ENCODE assay signal across 30 cellular contexts in the genomic region with DNA sequence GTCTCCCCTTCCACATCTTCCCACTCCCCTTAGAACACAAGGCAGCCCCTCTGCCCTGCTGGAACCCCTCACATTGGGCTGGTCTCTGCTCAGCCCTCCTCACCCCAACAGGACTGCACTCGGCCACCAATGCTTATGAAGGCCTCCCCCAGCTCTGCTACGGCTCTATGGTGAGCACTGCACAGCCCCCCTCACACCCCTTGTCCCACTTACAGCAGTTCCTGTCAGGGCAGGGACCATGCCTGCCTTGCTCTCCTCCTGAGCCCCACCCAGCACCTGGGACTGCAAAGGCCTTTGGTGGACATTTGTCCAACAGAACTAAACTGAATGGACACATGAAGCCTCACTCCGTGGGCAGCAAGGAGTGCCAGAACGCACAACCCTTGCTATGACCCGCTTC.
"Had no signal": no experiment of that assay in that cellular context is flagged by ENCODE, and none has a peak within 500 bp of the region (broad histone marks: within the 10 kb centered on the region; RNA-seq: fewer than 3 reads in every experiment).

No MANE protein-coding gene starts in this region.

- H3K9me3 Mint-ChIP-seq: activated CD4-positive, alpha-beta memory T cell treated with anti-CD3 and anti-CD28 coated beads for 36 hours; activated CD4-positive, alpha-beta T cell treated with anti-CD3 and anti-CD28 coated beads, Interleukin-2, amount 10 ng/mL, durations not matched to agents 24 days and 14 days; activated naive CD4-positive, alpha-beta T cell treated with anti-CD3 and anti-CD28 coated beads, Interleukin-2, amount 10 ng/mL, durations not matched to agents 7 days and 5 days; activated naive CD4-positive, alpha-beta T cell treated with anti-CD3 and anti-CD28 coated beads, Interleukin-2, amount 50 U/mL, for 72 hours; activated naive CD8-positive, alpha-beta T cell treated with anti-CD3 and anti-CD28 coated beads, Interleukin-2, amount 10 ng/mL, durations not matched to agents 7 days and 5 days; activated T-helper 1 cell treated with anti-CD3 and anti-CD28 coated beads, Interleukin-12 subunit alpha, Interleukin-12 subunit beta, Interleukin-2, Interleukin-4 antibody, amounts not matched to agents 30 ng/mL and 10 ng/mL and 1 ng/mL, durations not matched to agents 14 hours and 24 hours and 36 hours; brain had no signal

- ATAC-seq: activated CD4-positive, alpha-beta T cell treated with anti-CD3 and anti-CD28 coated beads for 36 hours; activated CD8-positive, alpha-beta memory T cell treated with anti-CD3 and anti-CD28 coated beads, Interleukin-2, amount 10 ng/mL, durations not matched to agents 7 days and 5 days; activated CD8-positive, alpha-beta T cell treated with anti-CD3 and anti-CD28 coated beads, Interleukin-2, amount 10 ng/mL, durations not matched to agents 7 days and 5 days; activated naive CD4-positive, alpha-beta T cell treated with anti-CD3 and anti-CD28 coated beads, Interleukin-2, amount 50 U/mL, for 72 hours; gastroesophageal sphincter had no signal

- H3K4me3 Mint-ChIP-seq: activated CD4-positive, alpha-beta memory T cell treated with anti-CD3 and anti-CD28 coated beads for 36 hours; activated CD4-positive, alpha-beta T cell treated with anti-CD3 and anti-CD28 coated beads for 36 hours; activated CD4-positive, alpha-beta T cell treated with anti-CD3 and anti-CD28 coated beads, Interleukin-2, amount 10 ng/mL, durations not matched to agents 24 days and 14 days; activated CD8-positive, alpha-beta memory T cell treated with anti-CD3 and anti-CD28 coated beads, Interleukin-2, amount 10 ng/mL, durations not matched to agents 7 days and 5 days; activated CD8-positive, alpha-beta T cell treated with anti-CD3 and anti-CD28 coated beads, Interleukin-2, amount 10 ng/mL, durations not matched to agents 7 days and 5 days; activated naive CD4-positive, alpha-beta T cell treated with anti-CD3 and anti-CD28 coated beads, Interleukin-2, amount 10 ng/mL, durations not matched to agents 7 days and 5 days; activated naive CD8-positive, alpha-beta T cell treated with anti-CD3 and anti-CD28 coated beads, Interleukin-2, amount 10 ng/mL, durations not matched to agents 7 days and 5 days; activated T-helper 1 cell treated with anti-CD3 and anti-CD28 coated beads, Interleukin-12 subunit alpha, Interleukin-12 subunit beta, Interleukin-2, Interleukin-4 antibody, amounts not matched to agents 30 ng/mL and 10 ng/mL and 1 ng/mL, durations not matched to agents 14 hours and 24 hours and 36 hours; brain had no signal

- H3K36me3 Mint-ChIP-seq: activated CD4-positive, alpha-beta memory T cell treated with anti-CD3 and anti-CD28 coated beads for 36 hours; activated CD8-positive, alpha-beta memory T cell treated with anti-CD3 and anti-CD28 coated beads, Interleukin-2, amount 10 ng/mL, durations not matched to agents 7 days and 5 days; activated naive CD4-positive, alpha-beta T cell treated with anti-CD3 and anti-CD28 coated beads, Interleukin-2, amount 10 ng/mL, durations not matched to agents 7 days and 5 days; activated naive CD4-positive, alpha-beta T cell treated with anti-CD3 and anti-CD28 coated beads, Interleukin-2, amount 50 U/mL, for 72 hours; activated naive CD8-positive, alpha-beta T cell treated with anti-CD3 and anti-CD28 coated beads, Interleukin-2, amount 10 ng/mL, durations not matched to agents 7 days and 5 days; brain had no signal

- H3K36me3 ChIP-seq: ascending aorta, breast epithelium, cardiac muscle cell, colonic mucosa, esophagus squamous epithelium, gastroesophageal sphincter had no signal

- DNase-seq: activated CD4-positive, alpha-beta memory T cell treated with anti-CD3 and anti-CD28 coated beads for 36 hours; activated CD4-positive, alpha-beta T cell treated with anti-CD3 and anti-CD28 coated beads for 36 hours; activated CD4-positive, alpha-beta T cell treated with anti-CD3 and anti-CD28 coated beads, Interleukin-2, amount 10 ng/mL, durations not matched to agents 24 days and 14 days; activated CD4-positive, CD25-positive, alpha-beta regulatory T cell; activated CD4-positive, CD25-positive, alpha-beta regulatory T cell treated with anti-CD3 and anti-CD28 coated beads, Interleukin-2, amount 50 U/mL, for 72 hours; activated CD8-positive, alpha-beta memory T cell treated with anti-CD3 and anti-CD28 coated beads, Interleukin-2, amount 10 ng/mL, durations not matched to agents 7 days and 5 days; activated CD8-positive, alpha-beta memory T cell treated with anti-CD3 and anti-CD28 coated beads, Interleukin-2, amount 50 U/mL, for 4 hours; activated CD8-positive, alpha-beta T cell treated with anti-CD3 and anti-CD28 coated beads, Interleukin-2, amount 10 ng/mL, durations not matched to agents 7 days and 5 days; activated gamma-delta T cell; activated naive CD4-positive, alpha-beta T cell; activated naive CD4-positive, alpha-beta T cell treated with anti-CD3 and anti-CD28 coated beads, Interleukin-2, amount 10 ng/mL, durations not matched to agents 7 days and 5 days; activated naive CD8-positive, alpha-beta T cell treated with anti-CD3 and anti-CD28 coated beads, Interleukin-2, amount 10 ng/mL, durations not matched to agents 7 days and 5 days; activated T-cell treated with anti-CD3 and anti-CD28 coated beads, Interleukin-2, amount 50 U/mL, for 1 hour; activated T-cell treated with anti-CD3 and anti-CD28 coated beads, Interleukin-2, amount 50 U/mL, for 48 hours; central memory CD4-positive, alpha-beta T cell; cerebellar nuclear complex; colonic mucosa; effector CD8-positive, alpha-beta T cell; esophagus squamous epithelium; foreskin melanocyte; T-helper 1 cell; T-helper 2 cell had no signal

- H3K27me3 ChIP-seq: ascending aorta, breast epithelium, cardiac muscle cell, colonic mucosa, esophagus squamous epithelium had no signal

- H3K27me3 Mint-ChIP-seq: activated CD4-positive, alpha-beta T cell treated with anti-CD3 and anti-CD28 coated beads, Interleukin-2, amount 10 ng/mL, durations not matched to agents 24 days and 14 days had no signal

- H3K27ac ChIP-seq: ascending aorta, breast epithelium, cardiac muscle cell, colonic mucosa, epithelial cell of prostate, esophagus squamous epithelium, gastroesophageal sphincter had no signal

- H3K27ac Mint-ChIP-seq: activated CD4-positive, alpha-beta memory T cell treated with anti-CD3 and anti-CD28 coated beads for 36 hours; activated CD4-positive, alpha-beta T cell treated with anti-CD3 and anti-CD28 coated beads for 36 hours; activated CD4-positive, alpha-beta T cell treated with anti-CD3 and anti-CD28 coated beads, Interleukin-2, amount 10 ng/mL, durations not matched to agents 24 days and 14 days; activated CD8-positive, alpha-beta memory T cell treated with anti-CD3 and anti-CD28 coated beads, Interleukin-2, amount 10 ng/mL, durations not matched to agents 7 days and 5 days; activated CD8-positive, alpha-beta T cell treated with anti-CD3 and anti-CD28 coated beads, Interleukin-2, amount 10 ng/mL, durations not matched to agents 7 days and 5 days; activated naive CD4-positive, alpha-beta T cell treated with anti-CD3 and anti-CD28 coated beads, Interleukin-2, amount 10 ng/mL, durations not matched to agents 7 days and 5 days; activated naive CD4-positive, alpha-beta T cell treated with anti-CD3 and anti-CD28 coated beads, Interleukin-2, amount 50 U/mL, for 72 hours; activated naive CD8-positive, alpha-beta T cell treated with anti-CD3 and anti-CD28 coated beads, Interleukin-2, amount 10 ng/mL, durations not matched to agents 7 days and 5 days; activated T-helper 1 cell treated with anti-CD3 and anti-CD28 coated beads, Interleukin-12 subunit alpha, Interleukin-12 subunit beta, Interleukin-2, Interleukin-4 antibody, amounts not matched to agents 30 ng/mL and 10 ng/mL and 1 ng/mL, durations not matched to agents 14 hours and 24 hours and 36 hours; brain had no signal

- H3K4me1 ChIP-seq: ascending aorta, breast epithelium, colonic mucosa, esophagus squamous epithelium, gastroesophageal sphincter had no signal

- H3K4me1 Mint-ChIP-seq: activated CD4-positive, alpha-beta T cell treated with anti-CD3 and anti-CD28 coated beads for 36 hours; activated CD4-positive, alpha-beta T cell treated with anti-CD3 and anti-CD28 coated beads, Interleukin-2, amount 10 ng/mL, durations not matched to agents 24 days and 14 days; activated CD8-positive, alpha-beta memory T cell treated with anti-CD3 and anti-CD28 coated beads, Interleukin-2, amount 10 ng/mL, durations not matched to agents 7 days and 5 days; activated naive CD4-positive, alpha-beta T cell treated with anti-CD3 and anti-CD28 coated beads, Interleukin-2, amount 10 ng/mL, durations not matched to agents 7 days and 5 days; activated naive CD8-positive, alpha-beta T cell treated with anti-CD3 and anti-CD28 coated beads, Interleukin-2, amount 10 ng/mL, durations not matched to agents 7 days and 5 days had no signal

- H3K9me3 ChIP-seq: ascending aorta, breast epithelium, colonic mucosa, esophagus squamous epithelium, gastroesophageal sphincter had no signal

- H3K4me3 ChIP-seq: ascending aorta, breast epithelium, cardiac muscle cell, colonic mucosa, esophagus squamous epithelium, gastroesophageal sphincter had no signal
